9 cellular contexts compared by ENCODE assay signal in genomic region chr11:18196532-18196931, GRCh38. TPM values are rescaled to one million over a fixed set of nuclear protein-coding genes. Genes with fewer than 3 reads are reported as not detected.
"Had no signal": no experiment of that assay in that cellular context is flagged by ENCODE, and none has a peak within 500 bp of the region (broad histone marks: within the 10 kb centered on the region; RNA-seq: fewer than 3 reads in every experiment).

No MANE protein-coding gene starts in this region.

- H3K4me3 Mint-ChIP-seq: IgD-negative memory B cell had no signal

- DNase-seq: IMR-90, KBM-7, KG1 had no signal

- ATAC-seq: K562 had no signal

- H3K27ac ChIP-seq: HL-60 had no signal

- FAIRE-seq: HTR-8/SVneo, K562 had no signal

- H3K27ac Mint-ChIP-seq: IgD-negative memory B cell had no signal

- H3K4me3 ChIP-seq: K562 had no signal

RNA-seq across cellular contexts. Expression of gene MRGPRX4, which starts 23.9 kb away (rescaled TPM):
- total RNA-seq: HT-29, IMR-90, K562 had no signal
- polyA plus RNA-seq: IgD-negative memory B cell, K562 had no signal

RNA-seq across cellular contexts. Expression of gene SAA4, which starts 40.1 kb away (rescaled TPM):
- total RNA-seq: HT-29, HT1080, IMR-90, K562 had no signal
- polyA plus RNA-seq: IgD-negative memory B cell, IMR-90, K562 had no signal

RNA-seq across cellular contexts. Expression of gene SAA2, which starts 51.9 kb away (rescaled TPM):
- total RNA-seq: HT-29, IMR-90 had no signal
- polyA plus RNA-seq: IMR-90, K562 had no signal
